Comparison of ENCODE assay signal across 8 cellular contexts in genomic region chr2:74532222-74532621, GRCh38. TPM values are rescaled to one million over a fixed set of nuclear protein-coding genes. Genes with fewer than 3 reads are reported as not detected.
A peak's percentile ranks its signal among the peaks of the same experiment; 100 is the strongest.
DNase-seq lines count a peak whose midpoint lies in the region; ATAC-seq and TF ChIP-seq lines count a peak whose summit lies in the region.

No MANE protein-coding gene starts in this region.

- H3K4me1 ChIP-seq in CD8-positive, alpha-beta T cell (ENCODE audit: insufficient read depth, low read length): peaks cover 25% of the 10 kb centered on the region
- H3K4me1 ChIP-seq in liver (ENCODE audit: control insufficient read depth in 4 of 4, insufficient read depth in 4 of 4, low read length in 3 of 4): peaks cover 8 to 26% (median 19%) of the 10 kb centered on the region in 4 donors

- no peak overlapping the region for H3K27ac ChIP-seq in CD8-positive, alpha-beta T cell (ENCODE audit: low read depth, low read length)
- H3K27ac ChIP-seq in WERI-Rb-1: peak overlapping the region; percentile 86; the same call in 1 of the 2 replicates
- no peak overlapping the region for H3K27ac ChIP-seq in liver (ENCODE audit: low read depth in 1 of 2, low read length in 2 of 2)

- H3K4me1 Mint-ChIP-seq in CD8-positive, alpha-beta T cell (ENCODE audit: low read depth): peaks cover 32% of the 10 kb centered on the region

- ATAC-seq in CD8-positive, alpha-beta T cell: no peak
- ATAC-seq in HG02870 (IDR thresholded peaks at IDR 0.05; ENCODE audit: unreplicated experiment): no peak
- no peak for ATAC-seq in left colon

- no peaks in the 10 kb centered on the region for H3K9me3 Mint-ChIP-seq in CD8-positive, alpha-beta T cell

- peak; percentile 87 to 89 for TF ChIP-seq RAD21 in liver (IDR thresholded peaks at IDR 0.05)

- POLR2A ChIA-PET in CD8-positive, alpha-beta T cell (lab: Charles Lee): interaction anchor here (1.3 to 3.9 kb wide), 3 partner anchors 50 to 77 kb away, joined by 4 to 28 read pairs (median 6); partner anchors contain the start of genes CCDC142, INO80B, MRPL53 and TTC31

- intact Hi-C loops in CD8-positive, alpha-beta T cell (cut with DNase I, micrococcal nuclease): loop anchor here (1.0 to 5.0 kb wide), 4 partner anchors 49 to 282 kb away; partner anchors contain the start of gene TTC31 (in 1 of the 2)
- intact Hi-C loops in left colon (cut with DNase I, micrococcal nuclease): no loop called here

- peak overlapping the region; percentile 29 for H3K4me3 Mint-ChIP-seq in CD8-positive, alpha-beta T cell

- peak overlapping the region; percentile 2 for H3K27ac Mint-ChIP-seq in CD8-positive, alpha-beta T cell

- peak; percentile 55 for TF ChIP-seq CTCF in CD8-positive, alpha-beta T cell (IDR thresholded peaks at IDR 0.05)
- TF ChIP-seq CTCF in WERI-Rb-1 (IDR thresholded peaks at IDR 0.05; ENCODE audit: low read depth, low read length) (no peak), liver (IDR thresholded peaks at IDR 0.05; ENCODE audit: low read depth, low read length, missing input control) (peak; percentile 50)

- H3K9me3 ChIP-seq in CD8-positive, alpha-beta T cell (ENCODE audit: low read length): no peaks in the 10 kb centered on the region
- no peaks in the 10 kb centered on the region for H3K9me3 ChIP-seq in WERI-Rb-1 (ENCODE audit: severe bottlenecking)
- no peaks in the 10 kb centered on the region for H3K9me3 ChIP-seq in liver (ENCODE audit: control insufficient read depth in 4 of 4, low read length in 3 of 4)

- CTCF ChIA-PET in CD8-positive, alpha-beta T cell (lab: Charles Lee): interaction anchor here (0.6 to 5.1 kb wide), 21 partner anchors 10 to 795 kb away, joined by 3 to 43 read pairs (median 4); partner anchors contain the start of genes CCDC142, INO80B, MRPL53 and PCGF1

- H3K9ac ChIP-seq in liver (ENCODE audit: low read depth in 1 of 2, low read length in 2 of 2): no peak overlapping the region

- H3K4me3 ChIP-seq in CD8-positive, alpha-beta T cell (ENCODE audit: low read depth, low read length): no peak overlapping the region
- no peak overlapping the region for H3K4me3 ChIP-seq in WERI-Rb-1 (ENCODE audit: low read depth, low read length)
- H3K4me3 ChIP-seq in liver (ENCODE audit: low read depth in 1 of 3, low read length in 3 of 3): no peak overlapping the region

- DNase-seq in CD8-positive, alpha-beta T cell: no peak
- DNase-seq in HT1080 (ENCODE audit: low read depth) (peak; percentile 28), WERI-Rb-1 (no peak), globus pallidus (ENCODE audit: low spot score) (no peak), left colon (no peak), NCI-H774 (lab: John Stamatoyannopoulos, UW) (no peak)

- H3K27me3 Mint-ChIP-seq in CD8-positive, alpha-beta T cell (ENCODE audit: low read depth): peaks cover under 1% of the 10 kb centered on the region

- H3K36me3 ChIP-seq in CD8-positive, alpha-beta T cell (ENCODE audit: insufficient read depth, low read length): peaks cover 2% of the 10 kb centered on the region
- H3K36me3 ChIP-seq in WERI-Rb-1 (peaks cover 51% of the 10 kb centered on the region), liver (ENCODE audit: control insufficient read depth in 4 of 4, insufficient read depth in 3 of 4, low read depth in 1 of 4, low read length in 3 of 4) (peaks cover under 1 to 10% (median 3%) of the 10 kb centered on the region in 4 donors)

- H3K27me3 ChIP-seq in CD8-positive, alpha-beta T cell (ENCODE audit: insufficient read depth, low read length): no peaks in the 10 kb centered on the region
- H3K27me3 ChIP-seq in WERI-Rb-1 (ENCODE audit: insufficient read depth, low read depth, severe bottlenecking) (no peaks in the 10 kb centered on the region), liver (ENCODE audit: control insufficient read depth in 4 of 4, insufficient read depth in 4 of 4, low read length in 3 of 4) (no peaks in the 10 kb centered on the region)

- peaks cover 32% of the 10 kb centered on the region for H3K36me3 Mint-ChIP-seq in CD8-positive, alpha-beta T cell

TF ChIP-seq in liver, 16 proteins besides CTCF, POLR2A, EP300 and RAD21:
- TF ChIP-seq FOXA2 (IDR thresholded peaks at IDR 0.05): peak; percentile 37
- TF ChIP-seq MAX (IDR thresholded peaks at IDR 0.05): no peak
- TF ChIP-seq GABPA (IDR thresholded peaks at IDR 0.05 in 1 of 2, conservative IDR thresholded peaks at IDR 0.05 in 1 of 2): peak in 1 of 2 donors; percentile 16
- TF ChIP-seq FOXA1 (IDR thresholded peaks at IDR 0.05): no peak
- no peak for TF ChIP-seq TAF1 (conservative IDR thresholded peaks at IDR 0.05)
- TF ChIP-seq HNF4G (IDR thresholded peaks at IDR 0.05): no peak
- no peak for TF ChIP-seq HNF4A (conservative IDR thresholded peaks at IDR 0.05)
- TF ChIP-seq ZBTB33 (IDR thresholded peaks at IDR 0.05): no peak
- TF ChIP-seq JUND (IDR thresholded peaks at IDR 0.05): no peak
- no peak for TF ChIP-seq EGR1 (IDR thresholded peaks at IDR 0.05; ENCODE audit: low read depth in 2 of 2)

RNA-seq across cellular contexts. Expression of gene HTRA2, which starts 2.5 kb away (rescaled TPM):
- total RNA-seq in CD8-positive, alpha-beta T cell: 10 to 100 TPM; 15.7 TPM
- total RNA-seq in HT1080 (2014; rRNA removed; shearing (Covaris generic)): 84.5 and 94.6 TPM in 2 replicates
- polyA plus RNA-seq in HT1080 (2015; cell fraction: cytosol; rRNA removed): 35.8 and 37.6 TPM in 2 replicates
- polyA plus RNA-seq in HT1080 (2015; cell fraction: nucleus; rRNA removed): 50.7 and 56.3 TPM in 2 replicates
- 10 to 100 TPM; 18.7 to 81.8 TPM for total RNA-seq in liver
- 10 to 100 TPM; 13.3 to 18.2 TPM for polyA plus RNA-seq in liver
- 10 to 100 TPM; 22.3 to 23.0 TPM for total RNA-seq in left colon

RNA-seq across cellular contexts. Expression of gene AUP1, which starts 2.7 kb away (rescaled TPM):
- 100 to 1,000 TPM; 201 to 202 TPM for total RNA-seq in CD8-positive, alpha-beta T cell
- 169 and 184 TPM in 2 replicates for total RNA-seq in HT1080 (2014; rRNA removed; shearing (Covaris generic))
- 89.0 and 97.4 TPM in 2 replicates for polyA plus RNA-seq in HT1080 (2015; cell fraction: cytosol; rRNA removed)
- polyA plus RNA-seq in HT1080 (2015; cell fraction: nucleus; rRNA removed): 285 and 333 TPM in 2 replicates
- total RNA-seq in liver (100 to 1,000 TPM in 1 of 2 donors, 10 to 100 TPM in 1; 62.6 to 126 TPM), left colon (100 to 1,000 TPM; 124 to 133 TPM)
- polyA plus RNA-seq in liver: 100 to 1,000 TPM in 1 of 2 donors, 10 to 100 TPM in 1; 96.4 to 122 TPM

RNA-seq across cellular contexts. Expression of gene DQX1, which starts 6.2 kb away (rescaled TPM):
- under 1 TPM in 1 of 2 experiments, not detected in 1; 0.17 TPM for total RNA-seq in CD8-positive, alpha-beta T cell
- total RNA-seq in HT1080 (2014; rRNA removed; shearing (Covaris generic)): 0.13 and 0.18 TPM in 2 replicates
- 0.20 and 0.24 TPM in 2 replicates for polyA plus RNA-seq in HT1080 (2015; cell fraction: cytosol; rRNA removed)
- 2.8 and 4.1 TPM in 2 replicates for polyA plus RNA-seq in HT1080 (2015; cell fraction: nucleus; rRNA removed)
- total RNA-seq in liver: 1 to 10 TPM in 1 of 2 donors, under 1 TPM in 1; 0.08 to 1.0 TPM
- under 1 TPM in 1 of 2 donors, not detected in 1; 0.05 TPM for polyA plus RNA-seq in liver
- 10 to 100 TPM; 34.3 to 44.0 TPM for total RNA-seq in left colon

RNA-seq across cellular contexts. Expression of gene TLX2, which starts 18.0 kb away (rescaled TPM):
- not detected for total RNA-seq in CD8-positive, alpha-beta T cell
- not detected in 2 replicates for total RNA-seq in HT1080 (2014; rRNA removed; shearing (Covaris generic))
- 0.22 TPM in 1 of 2 replicates, not detected in the other for polyA plus RNA-seq in HT1080 (2015; cell fraction: cytosol; rRNA removed)
- 0.45 TPM in 1 of 2 replicates, not detected in the other for polyA plus RNA-seq in HT1080 (2015; cell fraction: nucleus; rRNA removed)
- total RNA-seq in liver: not detected
- not detected for polyA plus RNA-seq in liver
- under 1 TPM in 1 of 2 donors, not detected in 1; 0.56 TPM for total RNA-seq in left colon

RNA-seq across cellular contexts. Expression of gene LOXL3, which starts 21.5 kb away (rescaled TPM):
- not detected for total RNA-seq in CD8-positive, alpha-beta T cell
- total RNA-seq in HT1080 (2014; rRNA removed; shearing (Covaris generic)): 48.5 and 49.8 TPM in 2 replicates
- polyA plus RNA-seq in HT1080 (2015; cell fraction: cytosol; rRNA removed): 68.7 and 78.7 TPM in 2 replicates
- 416 and 445 TPM in 2 replicates for polyA plus RNA-seq in HT1080 (2015; cell fraction: nucleus; rRNA removed)
- total RNA-seq in liver (1 to 10 TPM; 1.6 to 2.8 TPM), left colon (1 to 10 TPM; 1.5 to 3.4 TPM)
- polyA plus RNA-seq in liver: under 1 TPM; 0.31 to 0.98 TPM

Comparison
In these comparisons a context has a peak if more than half of its experiments do, and no peak if none do; other contexts are left out.
1. RNA of gene DQX1, which starts 6.2 kb away (total RNA-seq): 34.3 to 44.0 TPM in left colon; 0.08 to 1.0 TPM in liver, 0.17 TPM in CD8-positive, alpha-beta T cell and 0.13 to 0.18 TPM in HT1080; every median in the first group is over 10 times any median in the second.
2. intact Hi-C loops: an anchor here in CD8-positive, alpha-beta T cell (1.0 to 5.0 kb wide); none called in left colon.